13 cellular contexts compared by ENCODE assay signal in the genomic region with DNA sequence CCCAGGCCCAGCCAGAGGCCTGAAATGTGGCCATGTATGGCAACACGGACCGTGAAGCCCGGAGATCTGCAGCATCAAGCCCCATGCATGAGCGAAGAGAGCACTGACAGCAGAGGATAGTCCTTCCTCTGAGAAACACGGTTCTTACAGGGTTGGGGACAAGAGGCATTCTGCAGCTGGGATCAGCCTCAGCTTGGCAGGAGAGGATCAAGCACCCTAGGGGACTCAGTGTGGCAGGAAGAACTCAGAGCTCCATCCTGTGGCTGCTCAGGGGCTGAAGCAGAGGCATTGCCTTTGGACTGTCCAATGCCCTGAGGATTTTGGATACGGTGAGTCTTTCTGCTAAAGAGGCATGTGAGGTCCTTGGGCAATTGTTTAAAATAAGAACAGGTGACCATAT.
DNase-seq lines count a peak whose midpoint lies in the region; ATAC-seq lines count a peak whose summit lies in the region.
"Had no signal": no experiment of that assay in that cellular context is flagged by ENCODE, and none has a peak within 500 bp of the region (broad histone marks: within the 10 kb centered on the region; RNA-seq: fewer than 3 reads in every experiment).

No MANE protein-coding gene starts in this region.

- no peak overlapping the region for H3K27ac Mint-ChIP-seq in activated CD8-positive, alpha-beta memory T cell treated with anti-CD3 and anti-CD28 coated beads, Interleukin-2, amount 10 ng/mL, durations not matched to agents 7 days and 5 days
- H3K27ac Mint-ChIP-seq: activated CD4-positive, alpha-beta T cell treated with anti-CD3 and anti-CD28 coated beads for 36 hours; natural killer cell treated with Interleukin-12 subunit alpha and Interleukin-12 subunit beta and Interleukin-15 and Interleukin-18, amount 100 ng/mL, for 72 hours had no signal

- no peak overlapping the region for H3K4me3 Mint-ChIP-seq in activated CD8-positive, alpha-beta memory T cell treated with anti-CD3 and anti-CD28 coated beads, Interleukin-2, amount 10 ng/mL, durations not matched to agents 7 days and 5 days
- H3K4me3 Mint-ChIP-seq: activated CD4-positive, alpha-beta T cell treated with anti-CD3 and anti-CD28 coated beads for 36 hours; natural killer cell treated with Interleukin-12 subunit alpha and Interleukin-12 subunit beta and Interleukin-15 and Interleukin-18, amount 100 ng/mL, for 72 hours had no signal

- H3K27me3 Mint-ChIP-seq in activated CD8-positive, alpha-beta memory T cell treated with anti-CD3 and anti-CD28 coated beads, Interleukin-2, amount 10 ng/mL, durations not matched to agents 7 days and 5 days = no peaks in the 10 kb centered on the region
- H3K27me3 Mint-ChIP-seq: natural killer cell treated with Interleukin-12 subunit alpha and Interleukin-12 subunit beta and Interleukin-15 and Interleukin-18, amount 100 ng/mL, for 72 hours had no signal

- ATAC-seq in left ventricle myocardium superior (peak; percentile 75), sciatic nerve (peak; percentile 87), GM21717 (IDR thresholded peaks at IDR 0.05; ENCODE audit: unreplicated experiment) (no peak)
- no peak for ATAC-seq in activated CD8-positive, alpha-beta memory T cell treated with anti-CD3 and anti-CD28 coated beads, Interleukin-2, amount 10 ng/mL, durations not matched to agents 7 days and 5 days
- ATAC-seq: activated CD4-positive, alpha-beta T cell treated with anti-CD3 and anti-CD28 coated beads for 36 hours; left lobe of liver had no signal

- H3K36me3 Mint-ChIP-seq in activated CD8-positive, alpha-beta memory T cell treated with anti-CD3 and anti-CD28 coated beads, Interleukin-2, amount 10 ng/mL, durations not matched to agents 7 days and 5 days = no peaks in the 10 kb centered on the region
- H3K36me3 Mint-ChIP-seq: natural killer cell treated with Interleukin-12 subunit alpha and Interleukin-12 subunit beta and Interleukin-15 and Interleukin-18, amount 100 ng/mL, for 72 hours had no signal

- DNase-seq in NCI-H82 (lab: John Stamatoyannopoulos, UW) (peak; percentile 68), NCI-H82 treated with DMSO at 0.1 percent for 48 hours (lab: John Stamatoyannopoulos, UW; ENCODE audit: unreplicated experiment) (no peak), NCI-H69 (lab: John Stamatoyannopoulos, UW) (peak; percentile 42), left ventricle myocardium superior (peak; percentile 44), sciatic nerve (ENCODE audit: low spot score) (no peak), T-helper 1 cell (no peak)
- no peak for DNase-seq in activated CD8-positive, alpha-beta memory T cell treated with anti-CD3 and anti-CD28 coated beads, Interleukin-2, amount 10 ng/mL, durations not matched to agents 7 days and 5 days
- DNase-seq: activated CD4-positive, alpha-beta T cell treated with anti-CD3 and anti-CD28 coated beads for 36 hours; activated T-cell treated with anti-CD3 and anti-CD28 coated beads, Interleukin-2, amount 50 U/mL, for 1 hour; NCI-H2081 treated with DMSO at 0.1 percent for 48 hours had no signal

- CTCF ChIA-PET in activated CD8-positive, alpha-beta memory T cell treated with anti-CD3 and anti-CD28 coated beads, Interleukin-2, amount 10 ng/mL, durations not matched to agents 7 days and 5 days (lab: Charles Lee) = no interaction called here

- intact Hi-C loops in left ventricle myocardium superior (cut with micrococcal nuclease) = no loop called here
- intact Hi-C loops in sciatic nerve (cut with DNase I) = no loop called here

- no peaks in the 10 kb centered on the region for H3K4me1 Mint-ChIP-seq in activated CD8-positive, alpha-beta memory T cell treated with anti-CD3 and anti-CD28 coated beads, Interleukin-2, amount 10 ng/mL, durations not matched to agents 7 days and 5 days
- H3K4me1 Mint-ChIP-seq: activated CD4-positive, alpha-beta T cell treated with anti-CD3 and anti-CD28 coated beads for 36 hours had no signal

- H3K9me3 Mint-ChIP-seq in activated CD8-positive, alpha-beta memory T cell treated with anti-CD3 and anti-CD28 coated beads, Interleukin-2, amount 10 ng/mL, durations not matched to agents 7 days and 5 days (ENCODE audit: low read depth) = no peaks in the 10 kb centered on the region
- H3K9me3 Mint-ChIP-seq: natural killer cell treated with Interleukin-12 subunit alpha and Interleukin-12 subunit beta and Interleukin-15 and Interleukin-18, amount 100 ng/mL, for 72 hours had no signal

Comparison
In these comparisons a context has a peak if more than half of its experiments do, and no peak if none do; other contexts are left out.
1. DNase-seq: peak in NCI-H82 (single experiment), NCI-H69 (single experiment) and left ventricle myocardium superior (single experiment); none in NCI-H82 treated with DMSO at 0.1 percent for 48 hours (single experiment), sciatic nerve (single experiment), T-helper 1 cell (0 of 5) and activated CD8-positive, alpha-beta memory T cell treated with anti-CD3 and anti-CD28 coated beads, Interleukin-2, amount 10 ng/mL, durations not matched to agents 7 days and 5 days (single experiment).
2. ATAC-seq: peak in left ventricle myocardium superior (single experiment) and sciatic nerve (single experiment); none in GM21717 (single experiment) and activated CD8-positive, alpha-beta memory T cell treated with anti-CD3 and anti-CD28 coated beads, Interleukin-2, amount 10 ng/mL, durations not matched to agents 7 days and 5 days (single experiment).